In the genomic region with DNA sequence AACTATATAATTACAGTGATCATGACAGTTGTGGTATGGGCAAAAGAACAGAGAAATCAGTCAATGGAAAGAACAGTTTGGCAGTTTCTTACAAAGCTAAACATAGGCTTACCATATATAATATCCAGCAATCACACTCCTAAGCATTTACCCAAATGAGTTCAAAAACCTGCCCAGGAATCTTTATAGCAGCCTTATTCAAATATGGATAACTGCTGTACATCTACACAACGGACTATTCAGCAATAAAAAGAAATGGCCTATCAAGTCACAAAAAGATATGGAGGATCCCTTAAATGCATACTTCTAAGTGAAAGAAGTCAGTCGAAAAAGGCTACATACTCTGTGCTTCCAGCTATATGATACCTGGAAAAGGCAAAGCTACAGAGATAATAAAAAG, we compare ENCODE assay signal across 1 cellular context.
TF ChIP-seq lines count a peak whose summit lies in the region.

No MANE protein-coding gene starts in this region.

TF ChIP-seq in WTC11, 78 proteins besides CTCF, POLR2A, EP300 and RAD21 (continued from another document):
- TF ChIP-seq, protein P1, sequence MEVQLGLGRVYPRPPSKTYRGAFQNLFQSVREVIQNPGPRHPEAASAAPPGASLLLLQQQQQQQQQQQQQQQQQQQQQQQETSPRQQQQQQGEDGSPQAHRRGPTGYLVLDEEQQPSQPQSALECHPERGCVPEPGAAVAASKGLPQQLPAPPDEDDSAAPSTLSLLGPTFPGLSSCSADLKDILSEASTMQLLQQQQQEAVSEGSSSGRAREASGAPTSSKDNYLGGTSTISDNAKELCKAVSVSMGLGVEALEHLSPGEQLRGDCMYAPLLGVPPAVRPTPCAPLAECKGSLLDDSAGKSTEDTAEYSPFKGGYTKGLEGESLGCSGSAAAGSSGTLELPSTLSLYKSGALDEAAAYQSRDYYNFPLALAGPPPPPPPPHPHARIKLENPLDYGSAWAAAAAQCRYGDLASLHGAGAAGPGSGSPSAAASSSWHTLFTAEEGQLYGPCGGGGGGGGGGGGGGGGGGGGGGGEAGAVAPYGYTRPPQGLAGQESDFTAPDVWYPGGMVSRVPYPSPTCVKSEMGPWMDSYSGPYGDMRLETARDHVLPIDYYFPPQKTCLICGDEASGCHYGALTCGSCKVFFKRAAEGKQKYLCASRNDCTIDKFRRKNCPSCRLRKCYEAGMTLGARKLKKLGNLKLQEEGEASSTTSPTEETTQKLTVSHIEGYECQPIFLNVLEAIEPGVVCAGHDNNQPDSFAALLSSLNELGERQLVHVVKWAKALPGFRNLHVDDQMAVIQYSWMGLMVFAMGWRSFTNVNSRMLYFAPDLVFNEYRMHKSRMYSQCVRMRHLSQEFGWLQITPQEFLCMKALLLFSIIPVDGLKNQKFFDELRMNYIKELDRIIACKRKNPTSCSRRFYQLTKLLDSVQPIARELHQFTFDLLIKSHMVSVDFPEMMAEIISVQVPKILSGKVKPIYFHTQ (CRISPR knock-in tag; IDR thresholded peaks at IDR 0.05): no peak
- no peak for TF ChIP-seq NFE2L1 (CRISPR knock-in tag; IDR thresholded peaks at IDR 0.05)
- TF ChIP-seq SMAD3 (CRISPR knock-in tag; IDR thresholded peaks at IDR 0.05; ENCODE audit: borderline replicate concordance): no peak
